ENCODE assay signal across 14 cellular contexts in genomic region chr7:113918946-113919345, GRCh38. TPM values are rescaled to one million over a fixed set of nuclear protein-coding genes. Genes with fewer than 3 reads are reported as not detected.
DNase-seq lines count a peak whose midpoint lies in the region; ATAC-seq and TF ChIP-seq lines count a peak whose summit lies in the region.
"Had no signal": no experiment of that assay in that cellular context is flagged by ENCODE, and none has a peak within 500 bp of the region (broad histone marks: within the 10 kb centered on the region; RNA-seq: fewer than 3 reads in every experiment).

A gene with protein sequence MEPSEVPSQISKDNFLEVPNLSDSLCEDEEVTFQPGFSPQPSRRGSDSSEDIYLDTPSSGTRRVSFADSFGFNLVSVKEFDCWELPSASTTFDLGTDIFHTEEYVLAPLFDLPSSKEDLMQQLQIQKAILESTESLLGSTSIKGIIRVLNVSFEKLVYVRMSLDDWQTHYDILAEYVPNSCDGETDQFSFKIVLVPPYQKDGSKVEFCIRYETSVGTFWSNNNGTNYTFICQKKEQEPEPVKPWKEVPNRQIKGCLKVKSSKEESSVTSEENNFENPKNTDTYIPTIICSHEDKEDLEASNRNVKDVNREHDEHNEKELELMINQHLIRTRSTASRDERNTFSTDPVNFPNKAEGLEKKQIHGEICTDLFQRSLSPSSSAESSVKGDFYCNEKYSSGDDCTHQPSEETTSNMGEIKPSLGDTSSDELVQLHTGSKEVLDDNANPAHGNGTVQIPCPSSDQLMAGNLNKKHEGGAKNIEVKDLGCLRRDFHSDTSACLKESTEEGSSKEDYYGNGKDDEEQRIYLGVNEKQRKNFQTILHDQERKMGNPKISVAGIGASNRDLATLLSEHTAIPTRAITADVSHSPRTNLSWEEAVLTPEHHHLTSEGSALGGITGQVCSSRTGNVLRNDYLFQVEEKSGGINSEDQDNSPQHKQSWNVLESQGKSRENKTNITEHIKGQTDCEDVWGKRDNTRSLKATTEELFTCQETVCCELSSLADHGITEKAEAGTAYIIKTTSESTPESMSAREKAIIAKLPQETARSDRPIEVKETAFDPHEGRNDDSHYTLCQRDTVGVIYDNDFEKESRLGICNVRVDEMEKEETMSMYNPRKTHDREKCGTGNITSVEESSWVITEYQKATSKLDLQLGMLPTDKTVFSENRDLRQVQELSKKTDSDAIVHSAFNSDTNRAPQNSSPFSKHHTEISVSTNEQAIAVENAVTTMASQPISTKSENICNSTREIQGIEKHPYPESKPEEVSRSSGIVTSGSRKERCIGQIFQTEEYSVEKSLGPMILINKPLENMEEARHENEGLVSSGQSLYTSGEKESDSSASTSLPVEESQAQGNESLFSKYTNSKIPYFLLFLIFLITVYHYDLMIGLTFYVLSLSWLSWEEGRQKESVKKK (minus strand): TSS chr7:113919009. CDS start chr7:113918996, 13 bp downstream.

- no peaks in the 10 kb centered on the region for H3K27me3 ChIP-seq in IMR-90 (ENCODE audit: control insufficient read depth, insufficient read depth, low read length)
- no peaks in the 10 kb centered on the region for H3K27me3 ChIP-seq in adipocyte (replicated peaks; ENCODE audit: control insufficient read depth, insufficient read depth, low read length)
- no peaks in the 10 kb centered on the region for H3K27me3 ChIP-seq in mesendoderm (ENCODE audit: insufficient read depth, low read length, poor library complexity)
- H3K27me3 ChIP-seq in gastroesophageal sphincter = no peaks in the 10 kb centered on the region

- dilution Hi-C loops in IMR-90 (cut with HindIII; ENCODE audit: low sequenced_read_pairs, unreplicated experiment) = no loop called here

- H2AK9ac ChIP-seq in IMR-90 (replicated peaks; ENCODE audit: low read depth, low read length, poor library complexity) = no peak within 1 kb of the TSS

- no peak within 1 kb of the TSS for H3K56ac ChIP-seq in IMR-90 (ENCODE audit: extremely low read depth, insufficient read depth, low read length)
- no peak within 1 kb of the TSS for H3K56ac ChIP-seq in mesendoderm (ENCODE audit: low read length)

- no peaks in the 10 kb centered on the region for H3K79me2 ChIP-seq in mesendoderm (ENCODE audit: control insufficient read depth, insufficient read depth, low read length)

- no peak within 1 kb of the TSS for H2AK5ac ChIP-seq in IMR-90 (ENCODE audit: low read depth, low read length)
- no peak within 1 kb of the TSS for H2AK5ac ChIP-seq in mesendoderm (ENCODE audit: low read length)

- H3K27ac ChIP-seq in IMR-90 (ENCODE audit: insufficient read depth, low read length) (no peak within 1 kb of the TSS), mesendoderm (ENCODE audit: low read depth, low read length) (no peak within 1 kb of the TSS), gastroesophageal sphincter (no peak within 1 kb of the TSS)

- H3K23ac ChIP-seq in IMR-90 (ENCODE audit: low read depth, low read length) (no peak within 1 kb of the TSS), mesendoderm (ENCODE audit: low read length) (no peak within 1 kb of the TSS)

- no peaks in the 10 kb centered on the region for H3K9me3 ChIP-seq in IMR-90 (ENCODE audit: control insufficient read depth, insufficient read depth, low read length)
- no peaks in the 10 kb centered on the region for H3K9me3 ChIP-seq in adipocyte (ENCODE audit: control insufficient read depth, low read length)
- H3K9me3 ChIP-seq in gastroesophageal sphincter = no peaks in the 10 kb centered on the region

- no peak within 1 kb of the TSS for H3K14ac ChIP-seq in IMR-90 (replicated peaks; ENCODE audit: low read depth, low read length)

- no peaks in the 10 kb centered on the region for H3K9me1 ChIP-seq in IMR-90 (ENCODE audit: insufficient read depth, low read length)

- TF ChIP-seq POLR2A in IMR-90 (IDR thresholded peaks at IDR 0.05; ENCODE audit: low read depth, low read length) = no peak
- TF ChIP-seq POLR2A in gastroesophageal sphincter (IDR thresholded peaks at IDR 0.05) = no peak

- H3K79me1 ChIP-seq in IMR-90 (ENCODE audit: low read depth in 1 of 2, low read length in 2 of 2) (no peaks in the 10 kb centered on the region), mesendoderm (ENCODE audit: low read length) (no peaks in the 10 kb centered on the region)

- H4K20me1 ChIP-seq in IMR-90 (ENCODE audit: insufficient read depth, low read length) = no peaks in the 10 kb centered on the region

- no TSS peak for BruUV-seq in IMR-90 (replicated peaks; lab: Mats Ljungman, UMichigan)

- H2AFZ ChIP-seq in IMR-90 (replicated peaks; ENCODE audit: low read length, poor library complexity) = no peak within 1 kb of the TSS

- H4K5ac ChIP-seq in IMR-90 (ENCODE audit: low read depth, low read length) = no peak within 1 kb of the TSS
- H4K5ac ChIP-seq in mesendoderm (ENCODE audit: low read length) = no peak within 1 kb of the TSS

- H3K18ac ChIP-seq in IMR-90 (ENCODE audit: low read depth, low read length) = no peak within 1 kb of the TSS
- H3K18ac ChIP-seq in mesendoderm (ENCODE audit: low read length) = no peak within 1 kb of the TSS

- POLR2A ChIA-PET in IMR-90 (lab: Charles Lee; ENCODE audit: unreplicated experiment) = no interaction called here

- in situ Hi-C loops in IMR-90 (cut with MboI; ENCODE audit: low sequenced_read_pairs) = no loop called here

- H3K4me3 ChIP-seq in IMR-90 (ENCODE audit: insufficient read depth, low read depth, low read length) (no peak within 1 kb of the TSS), adipocyte (ENCODE audit: low read length) (no peak within 1 kb of the TSS), mesendoderm (ENCODE audit: low read length) (no peak within 1 kb of the TSS), gastroesophageal sphincter (no peak within 1 kb of the TSS)

- H3K4me1 ChIP-seq in IMR-90 (ENCODE audit: control insufficient read depth, insufficient read depth, low read length) = no peaks in the 10 kb centered on the region
- H3K4me1 ChIP-seq in adipocyte (ENCODE audit: control insufficient read depth, insufficient read depth, low read length) = no peaks in the 10 kb centered on the region
- H3K4me1 ChIP-seq in mesendoderm (ENCODE audit: control insufficient read depth, low read depth, low read length) = no peaks in the 10 kb centered on the region
- H3K4me1 ChIP-seq in gastroesophageal sphincter = no peaks in the 10 kb centered on the region

- intact Hi-C loops in IMR-90 (cut with micrococcal nuclease) = no loop called here

- peak; percentile 11 for DNase-seq in IMR-90
- DNase-seq in adipocyte (ENCODE audit: low read depth) = peak; percentile 22
- peak; percentile 64 for DNase-seq in mesendoderm
- DNase-seq in kidney glomerular epithelial cell (lab: John Stamatoyannopoulos, UW) = no peak
- no peak for DNase-seq in activated effector memory CD4-positive, alpha-beta T cell treated with anti-CD3 and anti-CD28 coated beads, Interleukin-2, amount 50 U/mL, for 16 hours
- DNase-seq in NCI-H524 (lab: John Stamatoyannopoulos, UW) = no peak
- DNase-seq: activated CD4-positive, alpha-beta memory T cell treated with anti-CD3 and anti-CD28 coated beads for 36 hours; activated naive CD4-positive, alpha-beta T cell; C1 segment of cervical spinal cord; erythroblast; NCI-H1436 treated with DMSO at 0.1 percent for 48 hours; T-helper 1 cell had no signal

- H2BK20ac ChIP-seq in IMR-90 (ENCODE audit: low read depth, low read length) = no peak within 1 kb of the TSS

- TF ChIP-seq EP300 in gastroesophageal sphincter (IDR thresholded peaks at IDR 0.05) = no peak

- H3K4ac ChIP-seq in IMR-90 (ENCODE audit: low read depth, low read length) (no peak within 1 kb of the TSS), mesendoderm (ENCODE audit: low read depth, low read length) (no peak within 1 kb of the TSS)

- CTCF ChIA-PET in IMR-90 (lab: Yijun Ruan, JAX) = interaction anchor here (0.7 to 1.0 kb wide), 3 partner anchors 11 to 250 kb away, joined by 3 read pairs; no protein-coding TSS in a partner anchor

- no peak within 1 kb of the TSS for H4K8ac ChIP-seq in IMR-90 (ENCODE audit: low read depth in 2 of 2, low read length in 2 of 2)
- no peak within 1 kb of the TSS for H4K8ac ChIP-seq in mesendoderm (ENCODE audit: low read depth, low read length)

- ATAC-seq in GM21360 (IDR thresholded peaks at IDR 0.05; ENCODE audit: unreplicated experiment) (peak; percentile 60), IMR-90 (ENCODE audit: low read depth) (no peak), gastroesophageal sphincter (no peak)

- H4K91ac ChIP-seq in IMR-90 (ENCODE audit: insufficient read depth, low read depth, low read length) = no peak within 1 kb of the TSS

- WGBS in IMR-90 (ENCODE audit: extremely low coverage in 2 of 2, insufficient read length in 1 of 2), 2 experiments = no CpG with 5 or more reads among the region's 2 CpGs
- no CpG with 5 or more reads among the region's 2 CpGs for WGBS in mesendoderm (ENCODE audit: extremely low coverage, insufficient coverage, low lambda C conversion rate)
- WGBS in gastroesophageal sphincter (ENCODE audit: low coverage in 1 of 2), 2 donors = 41 to 46% methylated on average over 2 of the region's 2 CpGs

- H3K4me2 ChIP-seq in IMR-90 (ENCODE audit: low read depth, low read length) = no peak within 1 kb of the TSS
- no peak within 1 kb of the TSS for H3K4me2 ChIP-seq in mesendoderm (ENCODE audit: low read length)

- no peaks in the 10 kb centered on the region for H3K36me3 ChIP-seq in IMR-90 (ENCODE audit: control insufficient read depth, insufficient read depth, low read length)
- H3K36me3 ChIP-seq in adipocyte (ENCODE audit: control insufficient read depth, insufficient read depth, low read length, severe bottlenecking) = no peaks in the 10 kb centered on the region
- H3K36me3 ChIP-seq in mesendoderm (ENCODE audit: control insufficient read depth, insufficient read depth, low read length) = no peaks in the 10 kb centered on the region
- H3K36me3 ChIP-seq in gastroesophageal sphincter = no peaks in the 10 kb centered on the region

- TF ChIP-seq RAD21 in IMR-90 (IDR thresholded peaks at IDR 0.05; ENCODE audit: low read length) = no peak

- no peak for TF ChIP-seq CTCF in IMR-90 (conservative IDR thresholded peaks at IDR 0.05; ENCODE audit: low read depth, low read length)
- no peak for TF ChIP-seq CTCF in gastroesophageal sphincter (IDR thresholded peaks at IDR 0.05)

- no peak within 1 kb of the TSS for H2BK5ac ChIP-seq in IMR-90 (ENCODE audit: low read depth, low read length, poor library complexity, severe bottlenecking)
- no peak within 1 kb of the TSS for H2BK5ac ChIP-seq in mesendoderm (ENCODE audit: low read length)

- H2BK15ac ChIP-seq in IMR-90 (ENCODE audit: low read depth, low read length) (no peak within 1 kb of the TSS), mesendoderm (replicated peaks; ENCODE audit: low read depth) (no peak within 1 kb of the TSS)

- H3K9ac ChIP-seq in IMR-90 (ENCODE audit: low read depth, low read length) (no peak within 1 kb of the TSS), adipocyte (ENCODE audit: low read length) (no peak within 1 kb of the TSS), mesendoderm (ENCODE audit: low read length) (no peak within 1 kb of the TSS)

- H2BK120ac ChIP-seq in IMR-90 (ENCODE audit: low read depth, low read length) (no peak within 1 kb of the TSS), mesendoderm (ENCODE audit: low read depth, low read length) (no peak within 1 kb of the TSS)

RNA-seq across cellular contexts. Expression of the gene that starts here (rescaled TPM):
- total RNA-seq in IMR-90 (2012; rRNA removed) = not detected in 2 replicates
- not detected in 2 replicates for polyA plus RNA-seq in IMR-90 (2012; rRNA removed)
- not detected in 2 replicates for polyA plus RNA-seq in IMR-90 (2012; cell fraction: cytosol; rRNA removed)
- not detected in 2 replicates for polyA plus RNA-seq in IMR-90 (2012; cell fraction: nucleus; rRNA removed; ENCODE audit: low replicate concordance)
- polyA plus RNA-seq in mesendoderm (2013, experiment 1 of 2) = 0.01 TPM
- polyA plus RNA-seq in mesendoderm (2013, experiment 2 of 2) = 0.01 TPM
- under 1 TPM in 1 of 4 donors, not detected in 3; 0.54 TPM for total RNA-seq in gastroesophageal sphincter
- total RNA-seq: activated CD4-positive, alpha-beta memory T cell treated with anti-CD3 and anti-CD28 coated beads for 36 hours had no signal

Comparison
In these comparisons a context has a peak if more than half of its experiments do, and no peak if none do; other contexts are left out.
1. Peak in DNase-seq in IMR-90; RNA of the gene not detected or under 1 TPM.
2. DNase-seq: peak in adipocyte (single experiment) and mesendoderm (single experiment); none in kidney glomerular epithelial cell (single experiment), activated effector memory CD4-positive, alpha-beta T cell treated with anti-CD3 and anti-CD28 coated beads, Interleukin-2, amount 50 U/mL, for 16 hours (single experiment) and NCI-H524 (0 of 2).